Comparison of ENCODE assay signal across 10 cellular contexts in the genomic region with DNA sequence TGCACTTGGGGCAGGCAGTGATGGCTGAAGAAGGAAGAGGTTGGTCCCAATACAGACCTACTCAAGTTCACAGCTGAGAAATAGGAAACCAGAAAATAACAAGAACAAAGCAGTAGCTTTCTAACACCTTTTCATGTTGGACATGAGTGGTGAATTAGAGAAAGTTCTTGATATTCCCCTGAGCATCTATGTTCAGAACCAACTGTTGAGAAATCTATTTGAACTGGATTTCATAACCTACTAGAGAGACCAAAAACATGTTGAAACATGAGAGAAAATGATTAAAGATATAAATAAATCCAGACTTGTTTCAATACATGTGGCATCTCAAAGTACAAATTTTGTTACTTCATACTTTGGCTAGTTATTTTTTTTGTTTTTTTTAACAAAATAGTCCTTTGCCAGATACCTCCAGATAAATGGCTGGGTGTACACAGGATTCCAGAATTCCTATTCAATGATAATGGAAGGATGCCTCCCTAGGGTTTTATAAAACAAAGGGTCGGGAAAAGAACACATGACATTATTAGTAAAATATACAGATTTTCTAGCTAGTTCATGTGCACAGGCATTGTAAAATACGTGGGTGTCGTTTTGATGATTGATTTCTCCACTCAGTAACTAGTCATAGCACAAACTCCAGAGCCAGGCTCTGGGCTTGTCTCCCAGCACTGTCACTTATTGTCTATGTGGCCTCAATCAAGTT. TPM values are rescaled to one million over a fixed set of nuclear protein-coding genes. Genes with fewer than 3 reads are reported as not detected.
DNase-seq lines count a peak whose midpoint lies in the region; ATAC-seq, FAIRE-seq and TF ChIP-seq lines count a peak whose summit lies in the region.
"Had no signal": no experiment of that assay in that cellular context is flagged by ENCODE, and none has a peak within 500 bp of the region (broad histone marks: within the 10 kb centered on the region; RNA-seq: fewer than 3 reads in every experiment).

No MANE protein-coding gene starts in this region.

- H3K56ac ChIP-seq in H1 (replicated peaks; ENCODE audit: insufficient read length, low read depth, low read length) = no peak overlapping the region

- peaks cover 0 to 2% of the 10 kb centered on the region in 2 experiments for H4K20me1 ChIP-seq in H1 (replicated peaks in 1 of 2; ENCODE audit: control insufficient read depth in 1 of 2, insufficient read depth in 2 of 2, low read length in 2 of 2)

- no peak overlapping the region for H2BK20ac ChIP-seq in H1 (ENCODE audit: low read length)

- H2BK5ac ChIP-seq in H1 (ENCODE audit: low read depth, low read length) = no peak overlapping the region

- no peak overlapping the region for H3K9ac ChIP-seq in H1 (replicated peaks in 1 of 4; ENCODE audit: extremely low read depth in 1 of 4, low read depth in 3 of 4, low read length in 3 of 4)

- H2BK15ac ChIP-seq in H1 (ENCODE audit: low read length) = no peak overlapping the region

- H3K4ac ChIP-seq in H1 (replicated peaks; ENCODE audit: insufficient read length, low read depth, low read length) = no peak overlapping the region

- H3K14ac ChIP-seq in H1 (ENCODE audit: insufficient read length) = no peak overlapping the region

- no peaks in the 10 kb centered on the region for H3K79me1 ChIP-seq in H1 (ENCODE audit: low read depth, low read length)

- no peak overlapping the region for H2AK5ac ChIP-seq in H1 (ENCODE audit: low read depth, low read length)

- 95% methylated on average over 3 of the region's 3 CpGs; no CpG with 5 or more reads in 1 of the 2 experiments for WGBS in H1 (ENCODE audit: extremely low coverage in 1 of 2, insufficient coverage in 1 of 2, insufficient read length in 1 of 2, insufficient replicate concordance in 2 of 2, low coverage in 1 of 2, low lambda C conversion rate in 2 of 2, missing lambda C conversion rate in 1 of 2), 2 experiments
- WGBS in lung, 2 donors = 40 to 62% methylated on average over 3 of the region's 3 CpGs
- 43 to 55% (median 50%) methylated on average over 3 of the region's 3 CpGs for WGBS in small intestine, 3 donors

- H3K79me2 ChIP-seq in H1 (ENCODE audit: control insufficient read depth in 1 of 2, insufficient read depth in 2 of 2, low read length in 2 of 2) = no peaks in the 10 kb centered on the region

- peak; percentile 12 for ATAC-seq in lung (ENCODE audit: insufficient read depth, low FRiP score)
- ATAC-seq in activated CD4-positive, CD25-positive, alpha-beta regulatory T cell treated with anti-CD3 and anti-CD28 coated beads, Interleukin-2, amount 50 U/mL, for 24 hours = no peak

- H3K23ac ChIP-seq in H1 (ENCODE audit: insufficient read length) = no peak overlapping the region

- POLR2A ChIA-PET in H1 (lab: Charles Lee; ENCODE audit: partially characterized antibody) = no interaction called here

- no peak overlapping the region for H2BK12ac ChIP-seq in H1 (ENCODE audit: low read depth, low read length)

- H4K5ac ChIP-seq in H1 (ENCODE audit: insufficient read length, low read depth, low read length) = no peak overlapping the region

- no peaks in the 10 kb centered on the region for H3K23me2 ChIP-seq in H1 (ENCODE audit: low read depth, low read length)

- no peak for TF ChIP-seq RAD21 in H1 (IDR thresholded peaks at IDR 0.05 in 1 of 2, conservative IDR thresholded peaks at IDR 0.05 in 1 of 2; ENCODE audit: low read depth in 2 of 2, low read length in 2 of 2)

- H3K27ac ChIP-seq in H1 (ENCODE audit: low read depth, low read length) (no peak overlapping the region), lung (ENCODE audit: low read depth in 1 of 2, low read length in 1 of 2) (peak overlapping the region in 1 of 2 donors; percentile 21), small intestine (ENCODE audit: low read depth in 1 of 2, low read length in 1 of 2) (peak overlapping the region in 1 of 2 donors; percentile 45), Peyer's patch (peak overlapping the region in 2 of 4 donors; percentile 7 to 13)

- FAIRE-seq in H1 (lab: Jason Lieb, UNC) (no peak), small intestine (lab: Jason Lieb, UNC) (no peak)

- no peak for TF ChIP-seq EP300 in H1 (IDR thresholded peaks at IDR 0.05; ENCODE audit: borderline replicate concordance in 1 of 2, low read depth in 2 of 2, low read length in 2 of 2)

- H3K18ac ChIP-seq in H1 (ENCODE audit: extremely low read depth, low read length) = no peak overlapping the region

- 0 out of 7 replicates have a peak, but pooled peaks cover 0 to 3% (median 0%) of the 10 kb centered on the region in 4 experiments for H3K4me1 ChIP-seq in H1 (replicated peaks in 1 of 4; ENCODE audit: control insufficient read depth in 3 of 4, insufficient read depth in 4 of 4, low read length in 3 of 4)
- peaks cover 0 to 6% of the 10 kb centered on the region in 2 donors for H3K4me1 ChIP-seq in lung (ENCODE audit: control insufficient read depth in 2 of 2, insufficient read depth in 2 of 2, low read length in 2 of 2)
- peaks cover 0 to under 1% of the 10 kb centered on the region in 2 donors for H3K4me1 ChIP-seq in small intestine (ENCODE audit: control insufficient read depth in 2 of 2, insufficient read depth in 1 of 2, low read depth in 1 of 2, low read length in 1 of 2)
- H3K4me1 ChIP-seq in Peyer's patch = peaks cover 0 to 8% (median 2%) of the 10 kb centered on the region in 4 donors

- TF ChIP-seq CTCF in H1 (IDR thresholded peaks at IDR 0.05; ENCODE audit: control extremely low read depth in 1 of 3, insufficient read depth in 1 of 3, low read depth in 1 of 3, low read length in 3 of 3) (no peak), lung (IDR thresholded peaks at IDR 0.05; ENCODE audit: control extremely low read depth, extremely low read depth) (no peak), Peyer's patch (IDR thresholded peaks at IDR 0.05) (no peak)

- peak; percentile 32 for DNase-seq in stimulated activated CD4-positive, alpha-beta T cell treated with anti-CD3 and anti-CD28 coated beads, Interleukin-4, amount 100 ng/mL, for 24 hours
- no peak for DNase-seq in stimulated activated CD4-positive, alpha-beta T cell treated with anti-CD3 and anti-CD28 coated beads, Interleukin-2, amount 100 ng/mL, for 24 hours
- DNase-seq in H1 (ENCODE audit: low read depth in 1 of 2, low spot score in 2 of 2) (no peak), lung (ENCODE audit: low spot score) (no peak), small intestine (no peak), Peyer's patch (no peak), amygdala (lab: John Stamatoyannopoulos, UW) (no peak)
- DNase-seq: CD4-positive, CD25-positive, alpha-beta regulatory T cell had no signal

- no peak overlapping the region for H3K4me2 ChIP-seq in H1 (ENCODE audit: insufficient read depth in 1 of 2, low read depth in 2 of 2, low read length in 2 of 2)

- H3K27me3 ChIP-seq in H1 (replicated peaks in 1 of 4; ENCODE audit: control insufficient read depth in 3 of 4, extremely low read depth in 1 of 4, insufficient read depth in 3 of 4, low read length in 3 of 4) (no peaks in the 10 kb centered on the region), lung (ENCODE audit: control insufficient read depth, insufficient read depth) (no peaks in the 10 kb centered on the region), small intestine (ENCODE audit: control insufficient read depth in 2 of 2, insufficient read depth in 2 of 2, low read length in 2 of 2) (no peaks in the 10 kb centered on the region), Peyer's patch (no peaks in the 10 kb centered on the region)

- TF ChIP-seq POLR2A in H1 (IDR thresholded peaks at IDR 0.05; ENCODE audit: control extremely low read depth in 1 of 2, low read depth in 2 of 2, low read length in 2 of 2) (no peak), Peyer's patch (IDR thresholded peaks at IDR 0.05) (no peak)

- peak overlapping the region; percentile 59; the same call in 1 of the 2 replicates for H2AFZ ChIP-seq in H1 (ENCODE audit: low read length)

- CTCF ChIA-PET in H1 (lab: Charles Lee; ENCODE audit: partially characterized antibody) = interaction anchor here (0.7 to 0.9 kb wide), 2 partner anchors 11 to 153 kb away, joined by 3 read pairs; partner anchors contain the start of gene NCEH1

- no peak overlapping the region for H4K8ac ChIP-seq in H1 (ENCODE audit: extremely low read depth, insufficient read depth, low read length)

- H3K4me3 ChIP-seq in H1 (ENCODE audit: extremely low read depth in 1 of 4, insufficient read depth in 2 of 4, low read depth in 3 of 4, low read length in 4 of 4) (no peak overlapping the region), lung (no peak overlapping the region), small intestine (ENCODE audit: low read depth in 1 of 2, low read length in 2 of 2) (no peak overlapping the region), Peyer's patch (no peak overlapping the region)

- no peak overlapping the region for H2BK120ac ChIP-seq in H1 (replicated peaks; ENCODE audit: low read depth, low read length)

- H3K9me3 ChIP-seq in H1 (ENCODE audit: insufficient read depth in 2 of 2, low read depth in 1 of 2, low read length in 1 of 2) (no peaks in the 10 kb centered on the region), lung (ENCODE audit: control insufficient read depth in 2 of 2, insufficient read depth in 1 of 2, low read length in 1 of 2) (no peaks in the 10 kb centered on the region), small intestine (ENCODE audit: control insufficient read depth, low read depth) (no peaks in the 10 kb centered on the region), Peyer's patch (no peaks in the 10 kb centered on the region)

- H4K91ac ChIP-seq in H1 (replicated peaks; ENCODE audit: insufficient read length, low read length) = no peak overlapping the region

- H3K36me3 ChIP-seq in H1 (ENCODE audit: control insufficient read depth in 2 of 4, insufficient read depth in 4 of 4, low read length in 3 of 4) (no peaks in the 10 kb centered on the region), lung (ENCODE audit: control insufficient read depth in 2 of 2, insufficient read depth in 2 of 2, low read length in 2 of 2) (no peaks in the 10 kb centered on the region), small intestine (ENCODE audit: control insufficient read depth in 2 of 2, insufficient read depth in 2 of 2, low read length in 2 of 2) (no peaks in the 10 kb centered on the region), Peyer's patch (no peaks in the 10 kb centered on the region)

TF ChIP-seq in H1, 55 proteins besides CTCF, POLR2A, EP300 and RAD21 (continues in another document):
- TF ChIP-seq CEBPB (IDR thresholded peaks at IDR 0.05; ENCODE audit: low read depth, low read length) = no peak

RNA-seq across cellular contexts. Expression of gene TNFSF10, which starts 34.4 kb away (rescaled TPM):
- total RNA-seq in H1 (2021; fragmentation: NEBNext Ultra II Directional; extraction: Animal tissue kit (Norgen Biotek cat#: 25700)) = not detected in 2 replicates
- polyA plus RNA-seq in H1 (2011; rRNA removed) = 0.06 TPM in 1 of 2 replicates, not detected in the other
- 0.18 TPM for polyA plus RNA-seq in H1 (2011; cell fraction: cytosol; rRNA removed)
- not detected for polyA plus RNA-seq in H1 (2011; cell fraction: nucleus; rRNA removed)
- polyA plus RNA-seq in H1 (2012, experiment 1 of 2) = 0.12 to 0.23 TPM in 2 of 4 replicates, not detected in the others
- not detected for polyA plus RNA-seq in H1 (2012, experiment 2 of 2)
- polyA plus RNA-seq in H1 (2013, experiment 1 of 2) = 0.26 TPM
- 0.44 TPM for polyA plus RNA-seq in H1 (2013, experiment 2 of 2)
- polyA minus RNA-seq in H1 (2011; rRNA and poly(A)+ RNA removed) = not detected in 2 replicates
- polyA minus RNA-seq in H1 (2011; cell fraction: cytosol; rRNA and poly(A)+ RNA removed) = not detected
- polyA minus RNA-seq in H1 (2011; cell fraction: nucleus; rRNA and poly(A)+ RNA removed) = not detected
- 100 to 1,000 TPM in 1 of 2 donors, 10 to 100 TPM in 1; 41.5 to 107 TPM for total RNA-seq in lung
- 10 to 100 TPM; 22.9 to 78.6 TPM for polyA plus RNA-seq in lung
- 10 to 100 TPM; 31.1 to 50.8 (median 37.8) TPM for polyA plus RNA-seq in small intestine
- 100 to 1,000 TPM in 3 of 4 donors, 10 to 100 TPM in 1; 52.0 to 229 (median 123) TPM for total RNA-seq in Peyer's patch
- total RNA-seq: HT1080 had no signal

Comparison
In these comparisons a context has a peak if more than half of its experiments do, and no peak if none do; other contexts are left out.
1. RNA of gene TNFSF10, which starts 34.4 kb away (total RNA-seq): 52.0 to 229 TPM in Peyer's patch and 41.5 to 107 TPM in lung; not detected in H1; every median in the first group is over 10 times any median in the second.